ENCODE assay signal across 15 cellular contexts in the genomic region with DNA sequence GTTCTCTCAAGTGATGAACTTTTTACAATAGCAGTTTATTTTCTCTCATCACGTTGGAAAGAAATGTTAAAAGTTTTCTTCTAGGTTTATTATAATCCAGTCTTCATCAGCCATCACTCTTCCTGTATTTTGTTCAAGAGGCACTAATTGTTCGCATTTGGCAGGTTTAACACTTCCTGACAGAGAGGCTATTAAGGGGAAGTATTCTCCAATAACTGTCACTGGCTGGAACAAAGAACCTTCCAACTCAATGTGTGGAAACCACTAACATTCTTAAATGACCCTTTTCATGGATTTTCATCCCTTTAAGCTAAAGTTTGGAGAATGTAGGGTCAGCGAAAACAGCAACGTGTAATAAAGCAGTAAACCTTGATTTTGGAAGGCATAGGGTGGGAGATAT.
A peak's percentile ranks its signal among the peaks of the same experiment; 100 is the strongest.
DNase-seq lines count a peak whose midpoint lies in the region; FAIRE-seq and TF ChIP-seq lines count a peak whose summit lies in the region.
"Had no signal": no experiment of that assay in that cellular context is flagged by ENCODE, and none has a peak within 500 bp of the region (broad histone marks: within the 10 kb centered on the region; RNA-seq: fewer than 3 reads in every experiment).

No MANE protein-coding gene starts in this region.

- H3K9ac ChIP-seq in BLaER1 (no peak overlapping the region), Karpas-422 (ENCODE audit: low read length) (no peak overlapping the region)

- peak overlapping the region; percentile 12; the same call in 1 of the 2 replicates for H3K4me2 ChIP-seq in BLaER1
- H3K4me2 ChIP-seq in Karpas-422 (ENCODE audit: low read depth, low read length, poor library complexity, severe bottlenecking): peak overlapping the region; percentile 90

- H3K27me3 ChIP-seq in BLaER1 (no peaks in the 10 kb centered on the region), Karpas-422 (ENCODE audit: low read length) (no peaks in the 10 kb centered on the region), tibial nerve (no peaks in the 10 kb centered on the region)
- H3K27me3 ChIP-seq: gastroesophageal sphincter, upper lobe of right lung had no signal

- TF ChIP-seq EP300 in tibial nerve (IDR thresholded peaks at IDR 0.05): no peak

- H3K4me1 Mint-ChIP-seq in endothelial cell (ENCODE audit: unreplicated experiment): peaks cover 23% of the 10 kb centered on the region

- H3K4me3 ChIP-seq in BLaER1 (no peak overlapping the region), Karpas-422 (ENCODE audit: low read length) (no peak overlapping the region), tibial nerve (no peak overlapping the region)
- H3K4me3 ChIP-seq: gastroesophageal sphincter, upper lobe of right lung had no signal

- FAIRE-seq in D721Med (lab: Jason Lieb, UNC): no peak

- no peaks in the 10 kb centered on the region for H3K9me3 ChIP-seq in BLaER1
- H3K9me3 ChIP-seq in Karpas-422 (ENCODE audit: low read length): no peaks in the 10 kb centered on the region
- no peaks in the 10 kb centered on the region for H3K9me3 ChIP-seq in tibial nerve
- H3K9me3 ChIP-seq: gastroesophageal sphincter, upper lobe of right lung had no signal

- no peaks in the 10 kb centered on the region for H3K9me3 Mint-ChIP-seq in endothelial cell (ENCODE audit: unreplicated experiment)
- H3K9me3 Mint-ChIP-seq: activated naive CD4-positive, alpha-beta T cell treated with anti-CD3 and anti-CD28 coated beads, Interleukin-2, amount 50 U/mL, for 24 hours had no signal

- H3K9me2 ChIP-seq in Karpas-422 (replicated peaks; ENCODE audit: insufficient read depth, low read length): no peaks in the 10 kb centered on the region

- no peak for DNase-seq in Karpas-422
- peak; percentile 71 for DNase-seq in NCI-H748 treated with DMSO at 0.1 percent for 48 hours (lab: John Stamatoyannopoulos, UW)
- no peak for DNase-seq in endothelial cell (ENCODE audit: low spot score)
- no peak for DNase-seq in stimulated activated CD4-positive, alpha-beta T cell treated with anti-CD3 and anti-CD28 coated beads, Interleukin-15, amount 100 ng/mL, for 24 hours
- no peak for DNase-seq in stimulated activated naive CD4-positive, alpha-beta T cell (lab: John Stamatoyannopoulos, UW)
- DNase-seq in tibial nerve (ENCODE audit: low spot score in 2 of 2): no peak
- no peak for DNase-seq in D721Med (ENCODE audit: insufficient read length, low spot score)
- DNase-seq: activated CD4-positive, CD25-positive, alpha-beta regulatory T cell; activated CD8-positive, alpha-beta memory T cell treated with anti-CD3 and anti-CD28 coated beads, Interleukin-2, amount 50 U/mL, for 4 hours; NCI-H187; OCI-M1; upper lobe of right lung had no signal

- H3K4me1 ChIP-seq in BLaER1: peaks cover 27% of the 10 kb centered on the region
- H3K4me1 ChIP-seq in Karpas-422 (ENCODE audit: low read length): peaks cover 38% of the 10 kb centered on the region
- peaks cover 0 to 19% (median 3%) of the 10 kb centered on the region in 4 donors for H3K4me1 ChIP-seq in tibial nerve

- TF ChIP-seq CTCF in endothelial cell (IDR thresholded peaks at IDR 0.05; ENCODE audit: unreplicated experiment) (no peak), tibial nerve (IDR thresholded peaks at IDR 0.05) (no peak), D721Med (IDR thresholded peaks at IDR 0.05; ENCODE audit: insufficient read depth, missing control alignments) (no peak)

- H3K79me2 ChIP-seq in Karpas-422 (ENCODE audit: low read length): no peaks in the 10 kb centered on the region

- no peaks in the 10 kb centered on the region for H3K27me3 Mint-ChIP-seq in endothelial cell (ENCODE audit: unreplicated experiment)
- H3K27me3 Mint-ChIP-seq: activated naive CD4-positive, alpha-beta T cell treated with anti-CD3 and anti-CD28 coated beads, Interleukin-2, amount 50 U/mL, for 24 hours had no signal

- no peaks in the 10 kb centered on the region for H4K20me1 ChIP-seq in BLaER1
- H4K20me1 ChIP-seq in Karpas-422 (ENCODE audit: insufficient read depth, low read depth, low read length): no peaks in the 10 kb centered on the region

- H3K27ac Mint-ChIP-seq in endothelial cell (ENCODE audit: unreplicated experiment): peak overlapping the region; percentile 33
- H3K27ac Mint-ChIP-seq: activated naive CD4-positive, alpha-beta T cell treated with anti-CD3 and anti-CD28 coated beads, Interleukin-2, amount 50 U/mL, for 24 hours had no signal

- H2AFZ ChIP-seq in Karpas-422 (ENCODE audit: low read length): 0 out of 2 replicates have a peak overlapping the region, but pooled peaks have one; percentile 17

- WGBS in tibial nerve, 2 donors: 72 to 75% methylated on average over 4 of the region's 4 CpGs

- H3K36me3 Mint-ChIP-seq in endothelial cell (ENCODE audit: low read depth, unreplicated experiment): peaks cover 4% of the 10 kb centered on the region

- no peak overlapping the region for H3K27ac ChIP-seq in BLaER1
- no peak overlapping the region for H3K27ac ChIP-seq in Karpas-422 (ENCODE audit: low read length)
- H3K27ac ChIP-seq in tibial nerve: no peak overlapping the region
- H3K27ac ChIP-seq: gastroesophageal sphincter, upper lobe of right lung had no signal

- no peak for TF ChIP-seq POLR2A in tibial nerve (IDR thresholded peaks at IDR 0.05)

- H3K4me3 Mint-ChIP-seq in endothelial cell (ENCODE audit: unreplicated experiment): no peak overlapping the region
- H3K4me3 Mint-ChIP-seq: activated naive CD4-positive, alpha-beta T cell treated with anti-CD3 and anti-CD28 coated beads, Interleukin-2, amount 50 U/mL, for 24 hours had no signal

- H3K36me3 ChIP-seq in BLaER1 (no peaks in the 10 kb centered on the region), Karpas-422 (ENCODE audit: insufficient read depth, low read length) (no peaks in the 10 kb centered on the region), tibial nerve (peaks cover 0 to 5% (median 0%) of the 10 kb centered on the region in 3 donors)
- H3K36me3 ChIP-seq: upper lobe of right lung had no signal
